9 cellular contexts compared by ENCODE assay signal in genomic region chr16:70694088-70694487, GRCh38. TPM values are rescaled to one million over a fixed set of nuclear protein-coding genes. Genes with fewer than 3 reads are reported as not detected.
DNase-seq lines count a peak whose midpoint lies in the region; ATAC-seq, FAIRE-seq and TF ChIP-seq lines count a peak whose summit lies in the region.
"Had no signal": no experiment of that assay in that cellular context is flagged by ENCODE, and none has a peak within 500 bp of the region (broad histone marks: within the 10 kb centered on the region; RNA-seq: fewer than 3 reads in every experiment).

No MANE protein-coding gene starts in this region.

- FAIRE-seq in bronchial epithelial cell (lab: Jason Lieb, UNC): no peak

- ATAC-seq in left ventricle myocardium superior: no peak
- ATAC-seq in GM18909 (IDR thresholded peaks at IDR 0.05; ENCODE audit: poor library complexity, unreplicated experiment): no peak

- no peak for TF ChIP-seq CTCF in cardiac muscle cell (IDR thresholded peaks at IDR 0.05; ENCODE audit: low read depth, low read length)
- no peak for TF ChIP-seq CTCF in bronchial epithelial cell (IDR thresholded peaks at IDR 0.05; ENCODE audit: insufficient read depth, low read length, severe bottlenecking)
- TF ChIP-seq CTCF in vagina (IDR thresholded peaks at IDR 0.05): no peak

- H3K36me3 ChIP-seq in cardiac muscle cell (no peaks in the 10 kb centered on the region), bronchial epithelial cell (ENCODE audit: control insufficient read depth, insufficient read depth, low read length) (peaks cover 1% of the 10 kb centered on the region), vagina (no peaks in the 10 kb centered on the region)

- peak in 1 of 2 donors; percentile 84 for DNase-seq in cardiac muscle cell (ENCODE audit: low read depth in 1 of 2, low spot score in 1 of 2)
- DNase-seq in left ventricle myocardium superior: no peak
- peak; percentile 67 for DNase-seq in bronchial epithelial cell (ENCODE audit: low read depth)
- DNase-seq in kidney glomerular epithelial cell (lab: John Stamatoyannopoulos, UW): peak; percentile 87
- no peak for DNase-seq in vagina (ENCODE audit: extremely low spot score in 2 of 2)
- no peak for DNase-seq in SHP77 treated with DMSO at 0.1 percent for 48 hours (lab: John Stamatoyannopoulos, UW)
- DNase-seq in AML-193 (lab: John Stamatoyannopoulos, UW): no peak

- H3K27me3 ChIP-seq in cardiac muscle cell (no peaks in the 10 kb centered on the region), bronchial epithelial cell (ENCODE audit: control insufficient read depth, insufficient read depth, low read length) (no peaks in the 10 kb centered on the region), vagina (no peaks in the 10 kb centered on the region)

- intact Hi-C loops in left ventricle myocardium superior (cut with micrococcal nuclease) (no loop called here), vagina (cut with DNase I) (no loop called here)

- peaks cover 89% of the 10 kb centered on the region for H3K4me1 ChIP-seq in cardiac muscle cell (ENCODE audit: low read depth)
- peaks cover 100% of the 10 kb centered on the region for H3K4me1 ChIP-seq in vagina

- H3K9me3 ChIP-seq in cardiac muscle cell (ENCODE audit: low read depth) (no peaks in the 10 kb centered on the region), vagina (no peaks in the 10 kb centered on the region)

- H3K27ac ChIP-seq in cardiac muscle cell (peak overlapping the region; percentile 99), vagina (peak overlapping the region; percentile 98)

- H3K4me3 ChIP-seq in cardiac muscle cell: no peak overlapping the region
- no peak overlapping the region for H3K4me3 ChIP-seq in bronchial epithelial cell (ENCODE audit: low read depth, low read length)
- no peak overlapping the region for H3K4me3 ChIP-seq in vagina

- TF ChIP-seq POLR2A in vagina (IDR thresholded peaks at IDR 0.05): no peak

RNA-seq across cellular contexts. Expression of gene MTSS2, which starts 8.2 kb away (rescaled TPM):
- total RNA-seq in cardiac muscle cell: 47.2 and 82.3 TPM in 2 replicates
- polyA plus RNA-seq in cardiac muscle cell: 12.4 and 22.7 TPM in 2 replicates
- 101 TPM for total RNA-seq in left ventricle myocardium superior
- 20.0 and 42.6 TPM in 2 replicates for total RNA-seq in bronchial epithelial cell
- 102 TPM for total RNA-seq in vagina

RNA-seq across cellular contexts. Expression of gene IL34, which starts 47.7 kb away (rescaled TPM):
- not detected in 2 replicates for total RNA-seq in cardiac muscle cell
- 0.10 TPM in 1 of 2 replicates, not detected in the other for polyA plus RNA-seq in cardiac muscle cell
- total RNA-seq in left ventricle myocardium superior: 1.5 TPM
- total RNA-seq in bronchial epithelial cell: 0.26 and 2.0 TPM in 2 replicates
- 6.1 TPM for total RNA-seq in vagina
- total RNA-seq: B cell had no signal

Comparison
In these comparisons a context has a peak if more than half of its experiments do, and no peak if none do; other contexts are left out.
1. DNase-seq: peak in bronchial epithelial cell (single experiment) and kidney glomerular epithelial cell (single experiment); none in left ventricle myocardium superior (single experiment), vagina (0 of 2), SHP77 treated with DMSO at 0.1 percent for 48 hours (single experiment) and AML-193 (0 of 2).